In genomic region chr3:112631257-112631656, GRCh38 we compare ENCODE assay signal across 1 cellular context.
TF ChIP-seq lines count a peak whose summit lies in the region.

No MANE protein-coding gene starts in this region.

TF ChIP-seq in HepG2, 621 proteins besides CTCF, POLR2A, EP300 and RAD21:
- TF ChIP-seq ZNF597 (CRISPR knock-in tag; IDR thresholded peaks at IDR 0.05) (no peak), CEBPB (IDR thresholded peaks at IDR 0.05; ENCODE audit: borderline replicate concordance, low read depth, low read length) (peak; percentile 43; the same call in 1 of the 2 replicates), SOX5 (CRISPR knock-in tag; IDR thresholded peaks at IDR 0.05; ENCODE audit: borderline replicate concordance) (no peak), FOXC1 (CRISPR knock-in tag; IDR thresholded peaks at IDR 0.05; ENCODE audit: borderline replicate concordance) (no peak), ZXDC (CRISPR knock-in tag; IDR thresholded peaks at IDR 0.05) (no peak), PAWR (CRISPR knock-in tag; IDR thresholded peaks at IDR 0.05; ENCODE audit: borderline replicate concordance) (no peak), MBNL3 (CRISPR knock-in tag; conservative IDR thresholded peaks at IDR 0.05) (no peak), FOXJ3 (CRISPR knock-in tag; IDR thresholded peaks at IDR 0.05; ENCODE audit: borderline replicate concordance) (no peak)
